ENCODE assay signal across 11 cellular contexts in the genomic region with DNA sequence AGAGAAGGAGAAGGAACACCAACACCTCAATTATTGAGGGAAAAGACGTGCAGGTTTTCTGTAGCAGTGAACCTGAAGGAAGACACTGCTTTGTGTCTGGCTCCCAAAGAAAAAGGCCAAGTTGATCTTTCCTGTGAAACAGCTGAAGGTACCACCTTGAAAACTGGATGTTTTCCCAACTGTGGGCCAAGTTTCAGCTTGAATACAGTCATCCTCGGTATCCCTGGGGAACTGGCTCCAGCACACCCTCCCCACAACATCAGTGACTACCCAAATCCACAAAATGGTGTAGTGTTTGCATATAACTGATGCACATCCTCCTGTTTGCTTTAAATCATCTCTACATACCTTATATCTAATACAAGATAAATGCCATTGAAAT.
DNase-seq lines count a peak whose midpoint lies in the region; ATAC-seq, FAIRE-seq and TF ChIP-seq lines count a peak whose summit lies in the region.
"Had no signal": no experiment of that assay in that cellular context is flagged by ENCODE, and none has a peak within 500 bp of the region (broad histone marks: within the 10 kb centered on the region; RNA-seq: fewer than 3 reads in every experiment).

No MANE protein-coding gene starts in this region.

- peaks cover 4% of the 10 kb centered on the region for H3K9me3 Mint-ChIP-seq in astrocyte (ENCODE audit: unreplicated experiment)

- H3K4me1 ChIP-seq in KMS-11 (ENCODE audit: low read depth, poor library complexity, severe bottlenecking) = peaks cover 58% of the 10 kb centered on the region
- peaks cover 41% of the 10 kb centered on the region for H3K4me1 ChIP-seq in astrocyte (ENCODE audit: insufficient read depth, low read length)
- peaks cover 0 to 13% (median 5%) of the 10 kb centered on the region in 4 donors for H3K4me1 ChIP-seq in right lobe of liver
- H3K4me1 ChIP-seq in subcutaneous abdominal adipose tissue (ENCODE audit: control insufficient read depth in 5 of 5, insufficient read depth in 5 of 5, low read length in 5 of 5) = peaks cover 24 to 65% (median 62%) of the 10 kb centered on the region in 5 donors

- H3K27me3 ChIP-seq in KMS-11 (ENCODE audit: insufficient read depth, low read depth) = no peaks in the 10 kb centered on the region
- H3K27me3 ChIP-seq in astrocyte (ENCODE audit: insufficient read depth, low read length) = no peaks in the 10 kb centered on the region
- no peaks in the 10 kb centered on the region for H3K27me3 ChIP-seq in right lobe of liver
- H3K27me3 ChIP-seq in subcutaneous abdominal adipose tissue (ENCODE audit: control insufficient read depth in 5 of 5, insufficient read depth in 4 of 5, low read length in 5 of 5) = no peaks in the 10 kb centered on the region

- WGBS in right lobe of liver (ENCODE audit: insufficient coverage, low coverage, low lambda C conversion rate, missing lambda C conversion rate) = 25% methylated on average over 1 of the region's 2 CpGs

- H3K4me3 Mint-ChIP-seq in astrocyte (ENCODE audit: unreplicated experiment) = no peak overlapping the region

- TF ChIP-seq CTCF in KMS-11 (conservative IDR thresholded peaks at IDR 0.05; ENCODE audit: low read depth, low read length) (no peak), astrocyte (IDR thresholded peaks at IDR 0.05; ENCODE audit: insufficient read depth, low read depth, low read length) (no peak), right lobe of liver (IDR thresholded peaks at IDR 0.05) (no peak)

- peak overlapping the region; percentile 28; the same call in 1 of the 2 replicates for H2AFZ ChIP-seq in KMS-11 (ENCODE audit: low read depth)
- no peak overlapping the region for H2AFZ ChIP-seq in astrocyte (ENCODE audit: low read depth, low read length)

- peak overlapping the region; percentile 93 for H3K27ac ChIP-seq in KMS-11
- H3K27ac ChIP-seq in astrocyte (ENCODE audit: low read depth, low read length) = peak overlapping the region; percentile 98
- H3K27ac ChIP-seq in right lobe of liver = peak overlapping the region in 2 of 3 donors; percentile 55 to 79
- peak overlapping the region; percentile 95 for H3K27ac ChIP-seq in subcutaneous abdominal adipose tissue (ENCODE audit: low read depth, low read length)

- H3K9ac ChIP-seq in KMS-11 (peak overlapping the region; percentile 60; the same call in 1 of the 2 replicates), astrocyte (ENCODE audit: low read length) (peak overlapping the region; percentile 90), subcutaneous abdominal adipose tissue (ENCODE audit: low read length in 5 of 5) (peak overlapping the region; percentile 0 to 89 (median 79))

- peak; percentile 60 for FAIRE-seq in astrocyte (lab: Jason Lieb, UNC)

- intact Hi-C loops in right lobe of liver (cut with DNase I) = no loop called here

- H3K79me2 ChIP-seq in KMS-11 (ENCODE audit: insufficient read depth, low read depth) (no peaks in the 10 kb centered on the region), astrocyte (ENCODE audit: insufficient read depth, low read length) (no peaks in the 10 kb centered on the region)

- H4K20me1 ChIP-seq in KMS-11 (ENCODE audit: insufficient read depth) = no peaks in the 10 kb centered on the region
- H4K20me1 ChIP-seq in astrocyte (ENCODE audit: insufficient read depth, low read length) = no peaks in the 10 kb centered on the region

- no peak for TF ChIP-seq POLR2A in right lobe of liver (IDR thresholded peaks at IDR 0.05)

- H3K27me3 Mint-ChIP-seq in astrocyte (ENCODE audit: low read depth, unreplicated experiment) = no peaks in the 10 kb centered on the region

- no peaks in the 10 kb centered on the region for H3K36me3 Mint-ChIP-seq in astrocyte (ENCODE audit: low read depth, unreplicated experiment)

- peaks cover 57% of the 10 kb centered on the region for H3K4me1 Mint-ChIP-seq in astrocyte (ENCODE audit: low read depth, unreplicated experiment)

- ATAC-seq in right lobe of liver (no peak), GM21447 (IDR thresholded peaks at IDR 0.05; ENCODE audit: unreplicated experiment) (no peak)

- no peaks in the 10 kb centered on the region for H3K9me3 ChIP-seq in astrocyte (ENCODE audit: insufficient read depth, low read depth, low read length)
- no peaks in the 10 kb centered on the region for H3K9me3 ChIP-seq in right lobe of liver
- no peaks in the 10 kb centered on the region for H3K9me3 ChIP-seq in subcutaneous abdominal adipose tissue (ENCODE audit: control insufficient read depth in 5 of 5, low read length in 5 of 5)

- peak overlapping the region; percentile 73 for H3K4me2 ChIP-seq in KMS-11
- peak overlapping the region; percentile 81 for H3K4me2 ChIP-seq in astrocyte (ENCODE audit: low read length)

- H3K27ac Mint-ChIP-seq in astrocyte (ENCODE audit: unreplicated experiment) = peak overlapping the region; percentile 100

- DNase-seq in astrocyte (ENCODE audit: low read depth) (peak; percentile 56), right lobe of liver (no peak), glomerular visceral epithelial cell (ENCODE audit: extremely low spot score) (no peak), HUDEP-2 (lab: John Stamatoyannopoulos, UW; ENCODE audit: unreplicated experiment in 76 of 76) (no peak), activated gamma-delta T cell (lab: John Stamatoyannopoulos, UW) (no peak)
- DNase-seq: effector CD4-positive, alpha-beta T cell; NCI-H2171 had no signal

- H3K4me3 ChIP-seq in KMS-11 (IDR thresholded peaks at IDR 0.05; ENCODE audit: insufficient read depth, low read depth, low read length) = no peak overlapping the region
- H3K4me3 ChIP-seq in astrocyte (ENCODE audit: insufficient read depth, low read depth, low read length) = peak overlapping the region; percentile 31
- H3K4me3 ChIP-seq in right lobe of liver = no peak overlapping the region
- H3K4me3 ChIP-seq in subcutaneous abdominal adipose tissue (ENCODE audit: low read depth in 1 of 5, low read length in 5 of 5) = peak overlapping the region in 3 of 5 donors; percentile 12 to 62 (median 28)
- H3K4me3 ChIP-seq: SK-N-MC had no signal

- H3K36me3 ChIP-seq in KMS-11 (ENCODE audit: insufficient read depth) (no peaks in the 10 kb centered on the region), astrocyte (ENCODE audit: insufficient read depth, low read length) (no peaks in the 10 kb centered on the region), right lobe of liver (no peaks in the 10 kb centered on the region), subcutaneous abdominal adipose tissue (ENCODE audit: control insufficient read depth in 5 of 5, insufficient read depth in 5 of 5, low read length in 5 of 5) (no peaks in the 10 kb centered on the region)

Comparison
In these comparisons a context has a peak if more than half of its experiments do, and no peak if none do; other contexts are left out.
1. H3K4me3 ChIP-seq: peak in astrocyte (single experiment) and subcutaneous abdominal adipose tissue (3 of 5); none in KMS-11 (single experiment) and right lobe of liver (0 of 3).
2. Peak in every context shown above with its lines, with median percentiles within 50 percentile points of each other: H3K27ac ChIP-seq and H3K9ac ChIP-seq.